Comparison of ENCODE assay signal across 8 cellular contexts in genomic region chr10:119205926-119206602, GRCh38. TPM values are rescaled to one million over a fixed set of nuclear protein-coding genes. Genes with fewer than 3 reads are reported as not detected.
DNase-seq lines count a peak whose midpoint lies in the region; ATAC-seq, FAIRE-seq and TF ChIP-seq lines count a peak whose summit lies in the region.

No MANE protein-coding gene starts in this region.

- peaks cover 52% of the 10 kb centered on the region for H3K4me1 Mint-ChIP-seq in HFFc6 (ENCODE audit: low read depth)
- peaks cover 34% of the 10 kb centered on the region for H3K4me1 Mint-ChIP-seq in activated naive CD8-positive, alpha-beta T cell treated with anti-CD3 and anti-CD28 coated beads for 36 hours

- no peaks in the 10 kb centered on the region for H3K27me3 ChIP-seq in left ventricle myocardium inferior (ENCODE audit: low read depth)
- H3K27me3 ChIP-seq in prostate gland (replicated peaks; ENCODE audit: insufficient read depth), result no peaks in the 10 kb centered on the region

- no peak for TF ChIP-seq POLR2A in prostate gland (IDR thresholded peaks at IDR 0.05)

- intact Hi-C loops in left ventricle myocardium inferior (cut with micrococcal nuclease), result no loop called here
- intact Hi-C loops in prostate gland (cut with DNase I), result loop anchor here (1.0 to 5.0 kb wide), 4 partner anchors 46 to 337 kb away; partner anchors contain the start of gene RGS10

- peak; percentile 58 for DNase-seq in GF-D8 (lab: John Stamatoyannopoulos, UW)
- no peak for DNase-seq in HFFc6
- peak; percentile 16 for DNase-seq in RCC 7860 (ENCODE audit: low spot score)
- DNase-seq in activated naive CD8-positive, alpha-beta T cell treated with anti-CD3 and anti-CD28 coated beads for 36 hours, result peak; percentile 52
- DNase-seq in left ventricle myocardium inferior, result peak; percentile 83
- DNase-seq in prostate gland (ENCODE audit: low spot score), result peak; percentile 20

- peaks cover 51% of the 10 kb centered on the region for H3K4me1 ChIP-seq in left ventricle myocardium inferior
- H3K4me1 ChIP-seq in prostate gland (replicated peaks), result peaks cover 12% of the 10 kb centered on the region

- no peaks in the 10 kb centered on the region; the same call in 1 of the 2 replicates for H3K27me3 Mint-ChIP-seq in HFFc6 (ENCODE audit: insufficient read depth)
- no peaks in the 10 kb centered on the region for H3K27me3 Mint-ChIP-seq in activated naive CD8-positive, alpha-beta T cell treated with anti-CD3 and anti-CD28 coated beads for 36 hours

- no peak for FAIRE-seq in RCC 7860 (lab: Jason Lieb, UNC)

- H3K27ac ChIP-seq in left ventricle myocardium inferior (replicated peaks) (peak overlapping the region; percentile 97), prostate gland (peak overlapping the region; percentile 93 to 94)

- 38% methylated on average over 16 of the region's 16 CpGs for WGBS in prostate gland

- no peaks in the 10 kb centered on the region for H3K9me3 ChIP-seq in left ventricle myocardium inferior (replicated peaks)
- H3K9me3 ChIP-seq in prostate gland, result no peaks in the 10 kb centered on the region

- H3K27ac Mint-ChIP-seq in HFFc6, result peak overlapping the region; percentile 87
- H3K27ac Mint-ChIP-seq in activated naive CD8-positive, alpha-beta T cell treated with anti-CD3 and anti-CD28 coated beads for 36 hours, result peak overlapping the region; percentile 90

- peak overlapping the region; percentile 97 for H3K4me3 ChIP-seq in left ventricle myocardium inferior
- peak overlapping the region; percentile 72 to 85 for H3K4me3 ChIP-seq in prostate gland

- TF ChIP-seq CTCF in HFFc6 (IDR thresholded peaks at IDR 0.05) (no peak), left ventricle myocardium inferior (IDR thresholded peaks at IDR 0.05; ENCODE audit: borderline replicate concordance) (no peak), prostate gland (IDR thresholded peaks at IDR 0.05) (no peak)

- no peaks in the 10 kb centered on the region for H3K36me3 Mint-ChIP-seq in HFFc6 (ENCODE audit: low read depth)
- H3K36me3 Mint-ChIP-seq in activated naive CD8-positive, alpha-beta T cell treated with anti-CD3 and anti-CD28 coated beads for 36 hours, result no peaks in the 10 kb centered on the region

- H3K36me3 ChIP-seq in left ventricle myocardium inferior (no peaks in the 10 kb centered on the region), prostate gland (no peaks in the 10 kb centered on the region)

- H3K4me3 Mint-ChIP-seq in HFFc6, result peak overlapping the region; percentile 82
- H3K4me3 Mint-ChIP-seq in activated naive CD8-positive, alpha-beta T cell treated with anti-CD3 and anti-CD28 coated beads for 36 hours, result peak overlapping the region; percentile 88

- H3K9me3 Mint-ChIP-seq in HFFc6, result no peaks in the 10 kb centered on the region
- H3K9me3 Mint-ChIP-seq in activated naive CD8-positive, alpha-beta T cell treated with anti-CD3 and anti-CD28 coated beads for 36 hours, result no peaks in the 10 kb centered on the region

- ATAC-seq in HG02588 (IDR thresholded peaks at IDR 0.05; ENCODE audit: unreplicated experiment) (no peak), HG03439 (IDR thresholded peaks at IDR 0.05; ENCODE audit: unreplicated experiment) (no peak)

RNA-seq across cellular contexts. Expression of gene GRK5, which starts 1.3 kb away (rescaled TPM):
- 10 to 100 TPM in 4 of 6 experiments, 1 to 10 TPM in 2; 9.7 to 16.8 (median 15.9) TPM for total RNA-seq in HFFc6 (2021; fragmentation: NEBNext Ultra II Directional; extraction: Animal tissue kit (Norgen Biotek cat#: 25700))
- 10 to 100 TPM; 12.8 TPM for total RNA-seq in activated naive CD8-positive, alpha-beta T cell treated with anti-CD3 and anti-CD28 coated beads for 36 hours
- total RNA-seq in left ventricle myocardium inferior (52.8 TPM), prostate gland (10 to 100 TPM in 1 of 2 donors, 1 to 10 TPM in 1; 4.8 to 10.6 TPM)

RNA-seq across cellular contexts. Expression of gene PRDX3, which starts 27.5 kb away (rescaled TPM):
- 100 to 1,000 TPM; 156 to 183 (median 171) TPM for total RNA-seq in HFFc6 (2021; fragmentation: NEBNext Ultra II Directional; extraction: Animal tissue kit (Norgen Biotek cat#: 25700))
- 100 to 1,000 TPM; 232 to 249 TPM for total RNA-seq in activated naive CD8-positive, alpha-beta T cell treated with anti-CD3 and anti-CD28 coated beads for 36 hours
- total RNA-seq in left ventricle myocardium inferior, result 301 TPM
- total RNA-seq in prostate gland, result 100 to 1,000 TPM; 123 to 167 TPM

RNA-seq across cellular contexts. Expression of gene SFXN4, which starts 40.5 kb away (rescaled TPM):
- total RNA-seq in HFFc6 (2021; fragmentation: NEBNext Ultra II Directional; extraction: Animal tissue kit (Norgen Biotek cat#: 25700)), result 10 to 100 TPM; 10.9 to 18.5 (median 14.2) TPM
- total RNA-seq in activated naive CD8-positive, alpha-beta T cell treated with anti-CD3 and anti-CD28 coated beads for 36 hours, result 10 to 100 TPM; 63.4 to 63.8 TPM
- total RNA-seq in left ventricle myocardium inferior, result 52.7 TPM
- 10 to 100 TPM; 19.7 to 22.7 TPM for total RNA-seq in prostate gland
